ENCODE assay signal across 28 cellular contexts in the genomic region with DNA sequence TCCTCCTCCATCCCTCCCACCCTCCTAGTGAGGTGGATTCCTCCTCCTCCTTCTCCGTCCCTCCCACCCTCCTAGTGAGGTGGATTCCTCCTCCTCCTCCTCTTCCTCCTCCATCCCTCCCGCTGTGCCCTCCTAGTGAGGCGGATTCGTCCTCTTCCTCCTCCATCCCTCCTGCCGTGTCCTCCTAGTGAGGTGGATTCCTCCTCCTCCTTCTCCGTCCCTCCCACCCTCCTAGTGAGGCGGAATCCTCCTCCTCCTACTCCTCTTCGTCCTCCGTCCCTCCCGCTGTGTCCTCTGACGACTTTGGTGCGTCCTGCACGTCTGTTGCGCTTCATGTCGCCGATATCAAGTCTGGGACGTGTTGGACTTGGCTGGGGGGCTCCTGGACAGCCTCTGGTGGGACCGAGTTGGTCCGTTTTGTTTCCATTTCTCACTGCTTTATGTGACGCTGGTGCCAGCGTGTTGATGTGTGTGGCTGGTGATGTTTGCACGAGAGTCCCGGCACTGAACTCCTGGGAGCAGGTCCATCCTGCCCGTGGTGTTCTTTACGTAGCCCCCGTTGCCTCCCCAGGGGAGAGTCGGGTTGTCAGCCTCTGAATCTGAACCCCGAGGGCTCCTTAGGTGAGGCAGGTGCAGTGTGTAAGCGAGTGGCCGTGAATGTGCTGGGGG. TPM values are rescaled to one million over a fixed set of nuclear protein-coding genes. Genes with fewer than 3 reads are reported as not detected.
A peak's percentile ranks its signal among the peaks of the same experiment; 100 is the strongest.
DNase-seq lines count a peak whose midpoint lies in the region; ATAC-seq lines count a peak whose summit lies in the region.
"Had no signal": no experiment of that assay in that cellular context is flagged by ENCODE, and none has a peak within 500 bp of the region (broad histone marks: within the 10 kb centered on the region; RNA-seq: fewer than 3 reads in every experiment).

No MANE protein-coding gene starts in this region.

- H3K27ac Mint-ChIP-seq in stimulated activated naive B cell treated with anti-CD40 and anti-IgM and Interleukin-4, amounts not matched to agents 10 μg/mL and 1 μg/mL and 100 μg/mL, for 72 hours = peak overlapping the region; percentile 9
- no peak overlapping the region for H3K27ac Mint-ChIP-seq in activated CD4-positive, alpha-beta memory T cell treated with anti-CD3 and anti-CD28 coated beads, Interleukin-2, amount 10 ng/mL, durations not matched to agents 7 days and 5 days
- H3K27ac Mint-ChIP-seq: activated CD4-positive, alpha-beta T cell treated with anti-CD3 and anti-CD28 coated beads for 36 hours; T-helper 2 cell treated with Interferon-gamma antibody and Interleukin-4, amounts not matched to agents 5 μg/mL and 100 μg/mL, for 36 hours had no signal

- H3K27me3 Mint-ChIP-seq in stimulated activated naive B cell treated with anti-CD40 and anti-IgM and Interleukin-4, amounts not matched to agents 10 μg/mL and 1 μg/mL and 100 μg/mL, for 72 hours = no peaks in the 10 kb centered on the region
- no peaks in the 10 kb centered on the region for H3K27me3 Mint-ChIP-seq in activated CD4-positive, alpha-beta memory T cell treated with anti-CD3 and anti-CD28 coated beads, Interleukin-2, amount 10 ng/mL, durations not matched to agents 7 days and 5 days
- H3K27me3 Mint-ChIP-seq: activated CD4-positive, alpha-beta T cell treated with anti-CD3 and anti-CD28 coated beads for 36 hours had no signal

- DNase-seq in activated effector memory CD4-positive, alpha-beta T cell treated with anti-CD3 and anti-CD28 coated beads, Interleukin-2, amount 50 U/mL, for 16 hours = peak; percentile 37
- no peak for DNase-seq in activated effector memory CD4-positive, alpha-beta T cell treated with Interleukin-2 at 50 U/mL for 16 hours
- peak; percentile 8 for DNase-seq in H7
- peak; percentile 29 for DNase-seq in left lobe of liver (ENCODE audit: low spot score)
- no peak for DNase-seq in stimulated activated naive B cell treated with anti-CD40 and anti-IgM and Interleukin-4, amounts not matched to agents 10 μg/mL and 1 μg/mL and 100 μg/mL, for 72 hours
- no peak for DNase-seq in HuH-7.5 (ENCODE audit: low spot score)
- DNase-seq in activated CD4-positive, alpha-beta memory T cell treated with anti-CD3 and anti-CD28 coated beads, Interleukin-2, amount 10 ng/mL, durations not matched to agents 7 days and 5 days = no peak
- no peak for DNase-seq in T1000 (lab: John Stamatoyannopoulos, UW)
- DNase-seq: activated CD4-positive, alpha-beta T cell treated with anti-CD3 and anti-CD28 coated beads for 36 hours; colonic mucosa; effector CD8-positive, alpha-beta T cell; EL; hypothalamus; Kasumi-1; left cardiac atrium; NCI-H1436; SHP77 treated with DMSO at 0.1 percent for 48 hours; small intestine; stimulated activated naive CD8-positive, alpha-beta T cell treated with anti-CD3 and anti-CD28 coated beads, Interleukin-15, Interleukin-2, amounts not matched to agents 100 U/mL and 50 U/mL, for 24 hours; testis had no signal

- H3K4me3 Mint-ChIP-seq in stimulated activated naive B cell treated with anti-CD40 and anti-IgM and Interleukin-4, amounts not matched to agents 10 μg/mL and 1 μg/mL and 100 μg/mL, for 72 hours = no peak overlapping the region
- H3K4me3 Mint-ChIP-seq in activated CD4-positive, alpha-beta memory T cell treated with anti-CD3 and anti-CD28 coated beads, Interleukin-2, amount 10 ng/mL, durations not matched to agents 7 days and 5 days = no peak overlapping the region
- H3K4me3 Mint-ChIP-seq: activated CD4-positive, alpha-beta T cell treated with anti-CD3 and anti-CD28 coated beads for 36 hours; T-helper 2 cell treated with Interferon-gamma antibody and Interleukin-4, amounts not matched to agents 5 μg/mL and 100 μg/mL, for 36 hours had no signal

- no peak overlapping the region for H3K4me3 ChIP-seq in H7 (ENCODE audit: insufficient read depth, low read depth, low read length)
- H3K4me3 ChIP-seq: cardiac muscle cell, colonic mucosa, HAP-1, testis had no signal

- H3K9me3 Mint-ChIP-seq in stimulated activated naive B cell treated with anti-CD40 and anti-IgM and Interleukin-4, amounts not matched to agents 10 μg/mL and 1 μg/mL and 100 μg/mL, for 72 hours = peaks cover 0 to 2% of the 10 kb centered on the region in 2 donors
- H3K9me3 Mint-ChIP-seq in activated CD4-positive, alpha-beta memory T cell treated with anti-CD3 and anti-CD28 coated beads, Interleukin-2, amount 10 ng/mL, durations not matched to agents 7 days and 5 days = no peaks in the 10 kb centered on the region
- H3K9me3 Mint-ChIP-seq: T-helper 2 cell treated with Interferon-gamma antibody and Interleukin-4, amounts not matched to agents 5 μg/mL and 100 μg/mL, for 36 hours had no signal

- H3K36me3 ChIP-seq in H7 (replicated peaks; ENCODE audit: control insufficient read depth, insufficient read depth, low read length) = peaks cover 31% of the 10 kb centered on the region

- H3K27me3 ChIP-seq in H7 (ENCODE audit: control insufficient read depth, insufficient read depth, low read length) = no peaks in the 10 kb centered on the region
- H3K27me3 ChIP-seq: cardiac muscle cell, colonic mucosa, testis had no signal

- POLR2A ChIA-PET in activated CD4-positive, alpha-beta memory T cell treated with anti-CD3 and anti-CD28 coated beads, Interleukin-2, amount 10 ng/mL, durations not matched to agents 7 days and 5 days (lab: Charles Lee) = no interaction called here

- CTCF ChIA-PET in activated CD4-positive, alpha-beta memory T cell treated with anti-CD3 and anti-CD28 coated beads, Interleukin-2, amount 10 ng/mL, durations not matched to agents 7 days and 5 days (lab: Charles Lee) = no interaction called here

- H3K4me1 Mint-ChIP-seq in stimulated activated naive B cell treated with anti-CD40 and anti-IgM and Interleukin-4, amounts not matched to agents 10 μg/mL and 1 μg/mL and 100 μg/mL, for 72 hours = peaks cover 16 to 30% of the 10 kb centered on the region in 2 donors
- peaks cover 42% of the 10 kb centered on the region for H3K4me1 Mint-ChIP-seq in activated CD4-positive, alpha-beta memory T cell treated with anti-CD3 and anti-CD28 coated beads, Interleukin-2, amount 10 ng/mL, durations not matched to agents 7 days and 5 days

- peaks cover 55 to 74% of the 10 kb centered on the region in 2 donors for H3K36me3 Mint-ChIP-seq in stimulated activated naive B cell treated with anti-CD40 and anti-IgM and Interleukin-4, amounts not matched to agents 10 μg/mL and 1 μg/mL and 100 μg/mL, for 72 hours
- H3K36me3 Mint-ChIP-seq in activated CD4-positive, alpha-beta memory T cell treated with anti-CD3 and anti-CD28 coated beads, Interleukin-2, amount 10 ng/mL, durations not matched to agents 7 days and 5 days (ENCODE audit: low read depth) = peaks cover 80% of the 10 kb centered on the region

- ATAC-seq in left lobe of liver = no peak
- ATAC-seq in stimulated activated naive B cell treated with anti-CD40 and anti-IgM and Interleukin-4, amounts not matched to agents 10 μg/mL and 1 μg/mL and 100 μg/mL, for 72 hours (replicated peaks) = no peak
- ATAC-seq: activated CD4-positive, alpha-beta T cell treated with anti-CD3 and anti-CD28 coated beads for 36 hours; left cardiac atrium; stimulated activated naive CD8-positive, alpha-beta T cell treated with anti-CD3 and anti-CD28 coated beads, Interleukin-15, Interleukin-2, amounts not matched to agents 100 U/mL and 50 U/mL, for 24 hours had no signal

RNA-seq across cellular contexts. Expression of gene AKAP17A, which starts 5.4 kb away (rescaled TPM):
- 52.9 and 76.2 TPM in 2 replicates for total RNA-seq in H7 (2014; rRNA removed; shearing (Covaris generic))
- 35.6 TPM for total RNA-seq in left lobe of liver
- total RNA-seq in activated CD4-positive, alpha-beta memory T cell treated with anti-CD3 and anti-CD28 coated beads, Interleukin-2, amount 10 ng/mL, durations not matched to agents 7 days and 5 days = 10 to 100 TPM; 88.5 to 89.5 TPM

RNA-seq across cellular contexts. Expression of gene ASMT, which starts 18.0 kb away (rescaled TPM):
- 0.14 and 0.44 TPM in 2 replicates for total RNA-seq in H7 (2014; rRNA removed; shearing (Covaris generic))
- total RNA-seq in left lobe of liver = not detected
- total RNA-seq in activated CD4-positive, alpha-beta memory T cell treated with anti-CD3 and anti-CD28 coated beads, Interleukin-2, amount 10 ng/mL, durations not matched to agents 7 days and 5 days = under 1 TPM; 0.40 to 0.48 TPM
- total RNA-seq: astrocyte, cardiac muscle cell, epithelial cell of proximal tubule, glomerular endothelial cell, lung microvascular endothelial cell, mucosa of gallbladder had no signal

RNA-seq across cellular contexts. Expression of gene P2RY8, which starts 59.8 kb away (rescaled TPM):
- total RNA-seq in H7 (2014; rRNA removed; shearing (Covaris generic)) = 0.03 and 0.15 TPM in 2 replicates
- total RNA-seq in left lobe of liver = 0.48 TPM
- 100 to 1,000 TPM; 177 to 180 TPM for total RNA-seq in activated CD4-positive, alpha-beta memory T cell treated with anti-CD3 and anti-CD28 coated beads, Interleukin-2, amount 10 ng/mL, durations not matched to agents 7 days and 5 days
- total RNA-seq: astrocyte, cardiac muscle cell, epithelial cell of proximal tubule had no signal

Comparison
In these comparisons a context has a peak if more than half of its experiments do, and no peak if none do; other contexts are left out.
1. DNase-seq: peak in activated effector memory CD4-positive, alpha-beta T cell treated with anti-CD3 and anti-CD28 coated beads, Interleukin-2, amount 50 U/mL, for 16 hours (single experiment), H7 (single experiment) and left lobe of liver (single experiment); none in activated effector memory CD4-positive, alpha-beta T cell treated with Interleukin-2 at 50 U/mL for 16 hours (single experiment), stimulated activated naive B cell treated with anti-CD40 and anti-IgM and Interleukin-4, amounts not matched to agents 10 μg/mL and 1 μg/mL and 100 μg/mL, for 72 hours (single experiment), HuH-7.5 (single experiment), activated CD4-positive, alpha-beta memory T cell treated with anti-CD3 and anti-CD28 coated beads, Interleukin-2, amount 10 ng/mL, durations not matched to agents 7 days and 5 days (single experiment) and T1000 (single experiment).
2. RNA of gene P2RY8, which starts 59.8 kb away (total RNA-seq): 177 to 180 TPM in activated CD4-positive, alpha-beta memory T cell treated with anti-CD3 and anti-CD28 coated beads, Interleukin-2, amount 10 ng/mL, durations not matched to agents 7 days and 5 days; 0.48 TPM in left lobe of liver (single experiment) and 0.03 to 0.15 TPM in H7; every median in the first group is over 100 times any median in the second.